In the genomic region with DNA sequence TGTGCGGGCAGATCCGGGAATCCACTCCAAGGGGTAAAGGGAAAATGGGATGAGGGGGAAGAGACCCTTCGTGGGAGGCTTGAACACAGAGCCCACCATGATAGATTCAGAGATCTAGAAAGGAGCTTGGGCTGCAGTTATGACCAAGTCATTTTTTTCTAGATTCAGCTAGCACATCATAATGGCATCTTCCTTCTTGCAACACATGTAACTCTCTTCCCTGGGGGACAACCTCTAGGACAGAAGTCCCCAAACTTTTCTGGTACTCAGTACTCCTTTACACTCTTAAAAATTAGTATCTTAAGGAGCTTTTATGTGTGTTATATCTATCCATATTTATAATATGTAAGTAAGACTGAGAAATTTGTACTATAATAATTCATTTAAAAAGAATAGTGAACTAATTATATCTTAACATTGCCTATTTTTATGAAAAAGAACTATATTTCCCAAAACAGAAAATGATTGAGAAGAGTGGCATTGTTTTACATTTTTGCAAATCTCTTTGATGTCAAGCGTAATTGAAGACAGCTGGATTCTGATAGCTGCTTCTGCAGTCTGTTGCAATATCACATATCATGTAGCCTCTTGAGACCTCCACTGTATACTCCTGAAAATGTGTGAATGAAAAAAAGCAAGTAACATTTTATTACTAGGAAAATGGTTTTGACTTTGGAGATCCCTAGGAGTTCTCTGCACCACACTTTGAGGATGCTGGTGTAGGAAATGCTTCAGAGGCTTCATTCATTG, we compare ENCODE assay signal across 8 cellular contexts. TPM values are rescaled to one million over a fixed set of nuclear protein-coding genes. Genes with fewer than 3 reads are reported as not detected.
DNase-seq lines count a peak whose midpoint lies in the region; ATAC-seq and TF ChIP-seq lines count a peak whose summit lies in the region.

No MANE protein-coding gene starts in this region.

- POLR2A ChIA-PET in naive thymus-derived CD8-positive, alpha-beta T cell (lab: Charles Lee), result interaction anchor here (1.2 to 1.9 kb wide), 4 partner anchors 141 to 191 kb away, joined by 3 to 14 read pairs (median 8); a partner anchor contains a TSS

- H3K79me2 ChIP-seq in KMS-11 (ENCODE audit: insufficient read depth, low read depth), result no peaks in the 10 kb centered on the region

- H3K27me3 Mint-ChIP-seq in naive thymus-derived CD8-positive, alpha-beta T cell, result peaks cover 0 to 16% (median 5%) of the 10 kb centered on the region in 5 donors

- H3K27me3 ChIP-seq in BE2C, result peaks cover 35% of the 10 kb centered on the region
- no peaks in the 10 kb centered on the region for H3K27me3 ChIP-seq in KMS-11 (ENCODE audit: insufficient read depth, low read depth)

- H3K4me2 ChIP-seq in KMS-11, result peak overlapping the region; percentile 56

- peak overlapping the region; percentile 46; the same call in 1 of the 2 replicates for H3K9ac ChIP-seq in KMS-11

- H4K20me1 ChIP-seq in KMS-11 (ENCODE audit: insufficient read depth), result no peaks in the 10 kb centered on the region

- no peaks in the 10 kb centered on the region for H3K9me3 ChIP-seq in BE2C

- H3K4me3 ChIP-seq in BE2C (ENCODE audit: low read depth, low read length) (peak overlapping the region; percentile 84), KMS-11 (IDR thresholded peaks at IDR 0.05; ENCODE audit: insufficient read depth, low read depth, low read length) (no peak overlapping the region), choroid plexus epithelial cell (ENCODE audit: low read depth, low read length) (peak overlapping the region; percentile 92)

- no peaks in the 10 kb centered on the region for H3K36me3 Mint-ChIP-seq in naive thymus-derived CD8-positive, alpha-beta T cell

- peak overlapping the region in 9 of 10 donors; percentile 24 to 83 (median 68) for H3K27ac Mint-ChIP-seq in naive thymus-derived CD8-positive, alpha-beta T cell

- DNase-seq in BE2C (no peak), choroid plexus epithelial cell (ENCODE audit: low read depth) (peak; percentile 34), AG20443 (ENCODE audit: low spot score) (no peak), mucosa of gallbladder (ENCODE audit: low spot score) (no peak), HT-29 (ENCODE audit: low spot score) (no peak)
- no peak for DNase-seq in naive thymus-derived CD8-positive, alpha-beta T cell

- H3K36me3 ChIP-seq in BE2C (no peaks in the 10 kb centered on the region), KMS-11 (ENCODE audit: insufficient read depth) (no peaks in the 10 kb centered on the region)

- TF ChIP-seq CTCF in BE2C (IDR thresholded peaks at IDR 0.05; ENCODE audit: low read depth, low read length) (no peak), KMS-11 (conservative IDR thresholded peaks at IDR 0.05; ENCODE audit: low read depth, low read length) (no peak), choroid plexus epithelial cell (conservative IDR thresholded peaks at IDR 0.05; ENCODE audit: low read depth, low read length) (no peak)

- peaks cover 5 to 33% (median 24%) of the 10 kb centered on the region in 4 donors for H3K4me1 Mint-ChIP-seq in naive thymus-derived CD8-positive, alpha-beta T cell

- H3K4me3 Mint-ChIP-seq in naive thymus-derived CD8-positive, alpha-beta T cell, result peak overlapping the region; percentile 75 to 94 (median 88)

- no peaks in the 10 kb centered on the region for H3K4me1 ChIP-seq in BE2C
- peaks cover 8% of the 10 kb centered on the region for H3K4me1 ChIP-seq in KMS-11 (ENCODE audit: low read depth, poor library complexity, severe bottlenecking)

- ATAC-seq in naive thymus-derived CD8-positive, alpha-beta T cell, result no peak
- ATAC-seq in HG02763 (IDR thresholded peaks at IDR 0.05; ENCODE audit: unreplicated experiment), result no peak

- H3K27ac ChIP-seq in KMS-11, result no peak overlapping the region

- H3K9me3 Mint-ChIP-seq in naive thymus-derived CD8-positive, alpha-beta T cell, result no peaks in the 10 kb centered on the region

- peak overlapping the region; percentile 85 for H2AFZ ChIP-seq in KMS-11 (ENCODE audit: low read depth)

RNA-seq across cellular contexts. Expression of a gene that starts 0.9 kb away (rescaled TPM):
- 3.1 TPM for polyA plus RNA-seq in BE2C (2012; ENCODE audit: insufficient read depth, insufficient read length, low read depth)
- total RNA-seq in naive thymus-derived CD8-positive, alpha-beta T cell, result 10 to 100 TPM; 10.3 to 11.0 TPM
- 10 to 100 TPM in 2 of 3 donors, 1 to 10 TPM in 1; 8.3 to 14.5 (median 13.1) TPM for polyA plus RNA-seq in naive thymus-derived CD8-positive, alpha-beta T cell
- total RNA-seq in mucosa of gallbladder, result 48.2 TPM
- total RNA-seq in HT-29 (2014; rRNA removed; shearing (Covaris generic)), result 27.1 and 30.5 TPM in 2 replicates
